In genomic region chr20:37347891-37348642, GRCh38 we compare ENCODE assay signal across 9 cellular contexts. TPM values are rescaled to one million over a fixed set of nuclear protein-coding genes. Genes with fewer than 3 reads are reported as not detected.
DNase-seq lines count a peak whose midpoint lies in the region; ATAC-seq and TF ChIP-seq lines count a peak whose summit lies in the region.
"Had no signal": no experiment of that assay in that cellular context is flagged by ENCODE, and none has a peak within 500 bp of the region (broad histone marks: within the 10 kb centered on the region; RNA-seq: fewer than 3 reads in every experiment).

No MANE protein-coding gene starts in this region.

- CTCF ChIA-PET in activated naive CD4-positive, alpha-beta T cell treated with anti-CD3 and anti-CD28 coated beads, Interleukin-2, amount 10 ng/mL, durations not matched to agents 7 days and 5 days (lab: Charles Lee), result interaction anchor here (1.1 kb wide), 1 partner anchor 71 kb away, joined by 3 read pairs; no protein-coding TSS in a partner anchor

- H3K27me3 Mint-ChIP-seq in activated naive CD4-positive, alpha-beta T cell treated with anti-CD3 and anti-CD28 coated beads, Interleukin-2, amount 10 ng/mL, durations not matched to agents 7 days and 5 days, result peaks cover 27% of the 10 kb centered on the region
- no peaks in the 10 kb centered on the region for H3K27me3 Mint-ChIP-seq in activated T-cell treated with anti-CD3 and anti-CD28 coated beads, Interleukin-2, amount 50 U/mL, for 72 hours (ENCODE audit: low read depth)

- H3K4me1 Mint-ChIP-seq in activated naive CD4-positive, alpha-beta T cell treated with anti-CD3 and anti-CD28 coated beads, Interleukin-2, amount 10 ng/mL, durations not matched to agents 7 days and 5 days, result peaks cover 23% of the 10 kb centered on the region
- peaks cover 21% of the 10 kb centered on the region for H3K4me1 Mint-ChIP-seq in activated T-cell treated with anti-CD3 and anti-CD28 coated beads, Interleukin-2, amount 50 U/mL, for 72 hours (ENCODE audit: low read depth)

- H3K9me3 Mint-ChIP-seq in activated naive CD4-positive, alpha-beta T cell treated with anti-CD3 and anti-CD28 coated beads, Interleukin-2, amount 10 ng/mL, durations not matched to agents 7 days and 5 days, result no peaks in the 10 kb centered on the region
- peaks cover 0 to 2% of the 10 kb centered on the region in 2 donors for H3K9me3 Mint-ChIP-seq in activated T-cell treated with anti-CD3 and anti-CD28 coated beads, Interleukin-2, amount 50 U/mL, for 72 hours

- no peaks in the 10 kb centered on the region for H3K36me3 Mint-ChIP-seq in activated naive CD4-positive, alpha-beta T cell treated with anti-CD3 and anti-CD28 coated beads, Interleukin-2, amount 10 ng/mL, durations not matched to agents 7 days and 5 days
- H3K36me3 Mint-ChIP-seq in activated T-cell treated with anti-CD3 and anti-CD28 coated beads, Interleukin-2, amount 50 U/mL, for 72 hours (ENCODE audit: insufficient read depth in 2 of 2), result no peaks in the 10 kb centered on the region

- H3K4me3 ChIP-seq in upper lobe of right lung, result no peak overlapping the region
- H3K4me3 ChIP-seq: lung had no signal

- ATAC-seq in activated T-cell treated with anti-CD3 and anti-CD28 coated beads, Interleukin-2, amount 50 U/mL, for 72 hours (replicated peaks in 1 of 2), result peak; percentile 66 to 67
- ATAC-seq in upper lobe of right lung, result no peak

- no peaks in the 10 kb centered on the region for H3K9me3 ChIP-seq in upper lobe of right lung

- H3K27ac Mint-ChIP-seq in activated naive CD4-positive, alpha-beta T cell treated with anti-CD3 and anti-CD28 coated beads, Interleukin-2, amount 10 ng/mL, durations not matched to agents 7 days and 5 days, result no peak overlapping the region
- no peak overlapping the region for H3K27ac Mint-ChIP-seq in activated T-cell treated with anti-CD3 and anti-CD28 coated beads, Interleukin-2, amount 50 U/mL, for 72 hours

- TF ChIP-seq CTCF in upper lobe of right lung (IDR thresholded peaks at IDR 0.05), result no peak

- no peak overlapping the region for H3K27ac ChIP-seq in upper lobe of right lung

- peak overlapping the region; percentile 9 for H3K4me3 Mint-ChIP-seq in activated naive CD4-positive, alpha-beta T cell treated with anti-CD3 and anti-CD28 coated beads, Interleukin-2, amount 10 ng/mL, durations not matched to agents 7 days and 5 days
- H3K4me3 Mint-ChIP-seq in activated T-cell treated with anti-CD3 and anti-CD28 coated beads, Interleukin-2, amount 50 U/mL, for 72 hours, result peak overlapping the region; percentile 21 to 44

- intact Hi-C loops in upper lobe of right lung (cut with DNase I), result no loop called here

- DNase-seq in activated naive CD4-positive, alpha-beta T cell treated with anti-CD3 and anti-CD28 coated beads, Interleukin-2, amount 10 ng/mL, durations not matched to agents 7 days and 5 days, result no peak
- DNase-seq in activated naive CD4-positive, alpha-beta T cell treated with anti-CD3 and anti-CD28 coated beads, Interleukin-2, amount 50 U/mL, for 16 hours, result no peak
- DNase-seq in activated T-cell treated with anti-CD3 and anti-CD28 coated beads, Interleukin-2, amount 50 U/mL, for 72 hours, result peak; percentile 18 to 30
- DNase-seq in lung microvascular endothelial cell (ENCODE audit: low read depth in 2 of 2) (peak; percentile 40 to 54), upper lobe of right lung (peak; percentile 52), NCI-H774 (lab: John Stamatoyannopoulos, UW) (no peak), NCI-H510A treated with DMSO at 0.1 percent for 48 hours (lab: John Stamatoyannopoulos, UW) (no peak), NOMO-1 treated with DMSO at 0.1 percent for 48 hours (lab: John Stamatoyannopoulos, UW; ENCODE audit: unreplicated experiment) (no peak)

- peaks cover 31% of the 10 kb centered on the region for H3K4me1 ChIP-seq in upper lobe of right lung

- no peaks in the 10 kb centered on the region for H3K36me3 ChIP-seq in upper lobe of right lung

- no peaks in the 10 kb centered on the region for H3K27me3 ChIP-seq in upper lobe of right lung

RNA-seq across cellular contexts. Expression of gene SRC, which starts 2.1 kb away (rescaled TPM):
- total RNA-seq in activated T-cell treated with anti-CD3 and anti-CD28 coated beads, Interleukin-2, amount 50 U/mL, for 72 hours, result 1 to 10 TPM; 5.1 to 6.2 TPM
- total RNA-seq in lung microvascular endothelial cell, result 1.4 and 4.1 TPM in 2 replicates
- total RNA-seq in upper lobe of right lung, result 64.0 TPM

RNA-seq across cellular contexts. Expression of gene MANBAL, which starts 58.6 kb away (rescaled TPM):
- total RNA-seq in activated T-cell treated with anti-CD3 and anti-CD28 coated beads, Interleukin-2, amount 50 U/mL, for 72 hours, result 10 to 100 TPM; 15.6 to 19.6 TPM
- total RNA-seq in lung microvascular endothelial cell (10.1 and 10.5 TPM in 2 replicates), upper lobe of right lung (30.8 TPM)

Comparison
In these comparisons a context has a peak if more than half of its experiments do, and no peak if none do; other contexts are left out.
1. DNase-seq: peak in activated T-cell treated with anti-CD3 and anti-CD28 coated beads, Interleukin-2, amount 50 U/mL, for 72 hours (2 of 2), lung microvascular endothelial cell (2 of 2) and upper lobe of right lung (single experiment); none in activated naive CD4-positive, alpha-beta T cell treated with anti-CD3 and anti-CD28 coated beads, Interleukin-2, amount 10 ng/mL, durations not matched to agents 7 days and 5 days (single experiment), activated naive CD4-positive, alpha-beta T cell treated with anti-CD3 and anti-CD28 coated beads, Interleukin-2, amount 50 U/mL, for 16 hours (single experiment), NCI-H774 (single experiment), NCI-H510A treated with DMSO at 0.1 percent for 48 hours (single experiment) and NOMO-1 treated with DMSO at 0.1 percent for 48 hours (single experiment).